In genomic region chr3:102205647-102206046, GRCh38 we compare ENCODE assay signal across 19 cellular contexts.
DNase-seq lines count a peak whose midpoint lies in the region; ATAC-seq and TF ChIP-seq lines count a peak whose summit lies in the region.
"Had no signal": no experiment of that assay in that cellular context is flagged by ENCODE, and none has a peak within 500 bp of the region (broad histone marks: within the 10 kb centered on the region; RNA-seq: fewer than 3 reads in every experiment).

No MANE protein-coding gene starts in this region.

- TF ChIP-seq CTCF in upper lobe of right lung (IDR thresholded peaks at IDR 0.05) (no peak), OCI-LY7 (conservative IDR thresholded peaks at IDR 0.05; ENCODE audit: low read length) (no peak)

- H3K27ac Mint-ChIP-seq in naive thymus-derived CD4-positive, alpha-beta T cell = no peak overlapping the region
- H3K27ac Mint-ChIP-seq: activated naive CD8-positive, alpha-beta T cell treated with anti-CD3 and anti-CD28 coated beads for 36 hours; endodermal cell; neural progenitor cell had no signal

- H3K27ac ChIP-seq in naive thymus-derived CD4-positive, alpha-beta T cell (ENCODE audit: low read depth, low read length) = no peak overlapping the region
- H3K27ac ChIP-seq in upper lobe of right lung (no peak overlapping the region), OCI-LY7 (ENCODE audit: low read depth, low read length, poor library complexity, severe bottlenecking) (no peak overlapping the region)
- H3K27ac ChIP-seq: brain microvascular endothelial cell, neural progenitor cell, psoas muscle, SJCRH30 had no signal

- no peaks in the 10 kb centered on the region for H3K27me3 ChIP-seq in naive thymus-derived CD4-positive, alpha-beta T cell (ENCODE audit: control insufficient read depth in 2 of 2, insufficient read depth in 2 of 2, low read length in 2 of 2)
- H3K27me3 ChIP-seq in upper lobe of right lung = no peaks in the 10 kb centered on the region
- H3K27me3 ChIP-seq: brain microvascular endothelial cell, neural progenitor cell, SJCRH30, vagina had no signal

- no peak overlapping the region for H3K4me3 Mint-ChIP-seq in naive thymus-derived CD4-positive, alpha-beta T cell
- H3K4me3 Mint-ChIP-seq: activated naive CD8-positive, alpha-beta T cell treated with anti-CD3 and anti-CD28 coated beads for 36 hours; endodermal cell; neural progenitor cell had no signal

- H2AFZ ChIP-seq in OCI-LY7 (ENCODE audit: low read length) = no peak overlapping the region
- H2AFZ ChIP-seq: neural progenitor cell had no signal

- peaks cover 0 to 19% (median 0%) of the 10 kb centered on the region in 5 donors for H3K27me3 Mint-ChIP-seq in naive thymus-derived CD4-positive, alpha-beta T cell

- no peak overlapping the region for H3K4me2 ChIP-seq in OCI-LY7 (ENCODE audit: low read length)
- H3K4me2 ChIP-seq: neural progenitor cell had no signal

- no peaks in the 10 kb centered on the region for H4K20me1 ChIP-seq in OCI-LY7 (ENCODE audit: insufficient read depth, low read length)

- H3K9me2 ChIP-seq in OCI-LY7 (ENCODE audit: insufficient read depth, low read length) = peaks cover 4% of the 10 kb centered on the region

- no peaks in the 10 kb centered on the region for H3K4me1 ChIP-seq in naive thymus-derived CD4-positive, alpha-beta T cell (ENCODE audit: control insufficient read depth in 2 of 2, insufficient read depth in 2 of 2, low read length in 2 of 2)
- H3K4me1 ChIP-seq in upper lobe of right lung = peaks cover 5% of the 10 kb centered on the region
- H3K4me1 ChIP-seq in OCI-LY7 (ENCODE audit: insufficient read depth, low read length, poor library complexity, severe bottlenecking) = no peaks in the 10 kb centered on the region
- H3K4me1 ChIP-seq: neural progenitor cell, psoas muscle, SJCRH30 had no signal

- peaks cover 0 to 22% (median 6%) of the 10 kb centered on the region in 11 donors for H3K9me3 Mint-ChIP-seq in naive thymus-derived CD4-positive, alpha-beta T cell
- H3K9me3 Mint-ChIP-seq: neural progenitor cell had no signal

- H3K9me3 ChIP-seq in naive thymus-derived CD4-positive, alpha-beta T cell (ENCODE audit: control insufficient read depth in 2 of 3, low read length in 3 of 3) = no peaks in the 10 kb centered on the region
- H3K9me3 ChIP-seq in upper lobe of right lung (no peaks in the 10 kb centered on the region), OCI-LY7 (ENCODE audit: low read length) (no peaks in the 10 kb centered on the region)
- H3K9me3 ChIP-seq: psoas muscle, SJCRH30, vagina had no signal

- intact Hi-C loops in Right ventricle myocardium inferior (cut with DNase I) = no loop called here
- intact Hi-C loops in left ventricle myocardium superior (cut with micrococcal nuclease) = no loop called here
- intact Hi-C loops in naive thymus-derived CD4-positive, alpha-beta T cell (cut with micrococcal nuclease) = no loop called here
- intact Hi-C loops in upper lobe of right lung (cut with DNase I) = no loop called here
- intact Hi-C loops in OCI-LY7 (cut with micrococcal nuclease; ENCODE audit: unreplicated experiment) = no loop called here

- H3K36me3 Mint-ChIP-seq in naive thymus-derived CD4-positive, alpha-beta T cell = peaks cover 0 to 8% (median 6%) of the 10 kb centered on the region in 5 donors
- H3K36me3 Mint-ChIP-seq: neural progenitor cell had no signal

- no peaks in the 10 kb centered on the region for H3K79me2 ChIP-seq in OCI-LY7 (ENCODE audit: insufficient read depth, low read depth, low read length)

- peak; percentile 28 for DNase-seq in Right ventricle myocardium inferior (ENCODE audit: missing footprints)
- DNase-seq in left ventricle myocardium superior = no peak
- peak; percentile 30 for DNase-seq in SKM-1 treated with dmso at 0.1 percent for 144 hours (lab: John Stamatoyannopoulos, UW; ENCODE audit: unreplicated experiment)
- DNase-seq in naive thymus-derived CD4-positive, alpha-beta T cell = no peak
- peak; percentile 61 for DNase-seq in upper lobe of right lung
- DNase-seq in OCI-LY7 (ENCODE audit: low spot score) = no peak
- no peak for DNase-seq in activated naive CD4-positive, alpha-beta T cell treated with anti-CD3 and anti-CD28 coated beads, Interleukin-2, amount 50 U/mL, for 16 hours
- no peak for DNase-seq in NCI-H748 (lab: John Stamatoyannopoulos, UW; ENCODE audit: unreplicated experiment)
- DNase-seq: activated naive CD8-positive, alpha-beta T cell treated with anti-CD3 and anti-CD28 coated beads for 36 hours; endodermal cell; NCI-H526 treated with DMSO at 0.1 percent for 48 hours; SJCRH30; stimulated activated CD4-positive, alpha-beta T cell treated with anti-CD3 and anti-CD28 coated beads, Interleukin-4, amount 100 ng/mL, for 24 hours had no signal

- no peaks in the 10 kb centered on the region for H3K4me1 Mint-ChIP-seq in naive thymus-derived CD4-positive, alpha-beta T cell
- H3K4me1 Mint-ChIP-seq: activated naive CD8-positive, alpha-beta T cell treated with anti-CD3 and anti-CD28 coated beads for 36 hours; neural progenitor cell had no signal

- no peak overlapping the region for H3K4me3 ChIP-seq in naive thymus-derived CD4-positive, alpha-beta T cell (ENCODE audit: low read length)
- H3K4me3 ChIP-seq in upper lobe of right lung (no peak overlapping the region), OCI-LY7 (ENCODE audit: low read depth, low read length, poor library complexity, severe bottlenecking) (no peak overlapping the region)
- H3K4me3 ChIP-seq: coronary artery, neural progenitor cell, psoas muscle, SJCRH30, vagina had no signal

- no peaks in the 10 kb centered on the region for H3K36me3 ChIP-seq in naive thymus-derived CD4-positive, alpha-beta T cell (ENCODE audit: control insufficient read depth in 2 of 3, insufficient read depth in 3 of 3, low read length in 3 of 3)
- no peaks in the 10 kb centered on the region for H3K36me3 ChIP-seq in upper lobe of right lung
- no peaks in the 10 kb centered on the region for H3K36me3 ChIP-seq in OCI-LY7 (ENCODE audit: insufficient read depth, low read length)
- H3K36me3 ChIP-seq: brain microvascular endothelial cell, neural progenitor cell, SJCRH30, vagina had no signal

- no TSS peak for BruUV-seq in OCI-LY7 (replicated peaks; lab: Mats Ljungman, UMichigan)

- POLR2A ChIA-PET in naive thymus-derived CD4-positive, alpha-beta T cell (lab: Charles Lee) = no interaction called here
- POLR2A ChIA-PET in OCI-LY7 (lab: Charles Lee) = no interaction called here

- ATAC-seq in Right ventricle myocardium inferior (peak; percentile 20), left ventricle myocardium superior (no peak), upper lobe of right lung (peak; percentile 79)
- ATAC-seq in naive thymus-derived CD4-positive, alpha-beta T cell = peak; percentile 41
- ATAC-seq: PC-3 had no signal

- CTCF ChIA-PET in naive thymus-derived CD4-positive, alpha-beta T cell (lab: Charles Lee) = no interaction called here
- CTCF ChIA-PET in OCI-LY7 (lab: Charles Lee; ENCODE audit: unreplicated experiment) = no interaction called here

Comparison
In these comparisons a context has a peak if more than half of its experiments do, and no peak if none do; other contexts are left out.
1. DNase-seq: peak in Right ventricle myocardium inferior (single experiment), SKM-1 treated with dmso at 0.1 percent for 144 hours (single experiment) and upper lobe of right lung (single experiment); none in left ventricle myocardium superior (single experiment), naive thymus-derived CD4-positive, alpha-beta T cell (0 of 9), OCI-LY7 (single experiment), activated naive CD4-positive, alpha-beta T cell treated with anti-CD3 and anti-CD28 coated beads, Interleukin-2, amount 50 U/mL, for 16 hours (single experiment) and NCI-H748 (single experiment).